Comparison of ENCODE assay signal across 19 cellular contexts in genomic region chr12:103848132-103848531, GRCh38. TPM values are rescaled to one million over a fixed set of nuclear protein-coding genes. Genes with fewer than 3 reads are reported as not detected.
DNase-seq lines count a peak whose midpoint lies in the region; ATAC-seq and TF ChIP-seq lines count a peak whose summit lies in the region.
"Had no signal": no experiment of that assay in that cellular context is flagged by ENCODE, and none has a peak within 500 bp of the region (broad histone marks: within the 10 kb centered on the region; RNA-seq: fewer than 3 reads in every experiment).

No MANE protein-coding gene starts in this region.

- H3K27me3 ChIP-seq in colonic mucosa (no peaks in the 10 kb centered on the region), lower lobe of right lung (ENCODE audit: low read depth) (no peaks in the 10 kb centered on the region), tibial artery (no peaks in the 10 kb centered on the region)

- H3K4me1 Mint-ChIP-seq in activated T-cell treated with anti-CD3 and anti-CD28 coated beads, Interleukin-2, amount 50 U/mL, for 24 hours (ENCODE audit: low read depth) = peaks cover 4% of the 10 kb centered on the region
- H3K4me1 Mint-ChIP-seq: B cell had no signal

- H3K27ac Mint-ChIP-seq in activated T-cell treated with anti-CD3 and anti-CD28 coated beads, Interleukin-2, amount 50 U/mL, for 24 hours = no peak overlapping the region
- H3K27ac Mint-ChIP-seq: B cell; stimulated activated naive CD8-positive, alpha-beta T cell treated with anti-CD3 and anti-CD28 coated beads, Interleukin-15, Interleukin-2, amounts not matched to agents 100 ng/mL and 50 ng/mL, for 24 hours had no signal

- H3K36me3 ChIP-seq in colonic mucosa = no peaks in the 10 kb centered on the region
- no peaks in the 10 kb centered on the region for H3K36me3 ChIP-seq in lower lobe of right lung
- H3K36me3 ChIP-seq in tibial artery = no peaks in the 10 kb centered on the region

- H3K27me3 Mint-ChIP-seq in activated T-cell treated with anti-CD3 and anti-CD28 coated beads, Interleukin-2, amount 50 U/mL, for 24 hours = no peaks in the 10 kb centered on the region
- H3K27me3 Mint-ChIP-seq: B cell; stimulated activated naive CD8-positive, alpha-beta T cell treated with anti-CD3 and anti-CD28 coated beads, Interleukin-15, Interleukin-2, amounts not matched to agents 100 ng/mL and 50 ng/mL, for 24 hours had no signal

- DNase-seq in NCI-H510A treated with DMSO at 0.1 percent for 48 hours (lab: John Stamatoyannopoulos, UW) (peak; percentile 61), NCI-H510A (lab: John Stamatoyannopoulos, UW) (no peak), colonic mucosa (no peak), lower lobe of right lung (no peak), tibial artery (no peak), DMS153 treated with DMSO at 0.1 percent for 48 hours (lab: John Stamatoyannopoulos, UW; ENCODE audit: unreplicated experiment) (no peak)
- no peak for DNase-seq in stimulated activated CD4-positive, alpha-beta T cell treated with anti-CD3 and anti-CD28 coated beads, Interleukin-2, amount 100 ng/mL, for 48 hours
- DNase-seq in activated T-cell treated with anti-CD3 and anti-CD28 coated beads, Interleukin-2, amount 50 U/mL, for 24 hours = no peak
- DNase-seq: 8988T; activated CD4-positive, alpha-beta T cell treated with anti-CD3 and anti-CD28 coated beads, Interleukin-2, amount 50 U/mL, for 4 hours; activated gamma-delta T cell treated with Interleukin-2 at 50 U/mL for 16 hours; COR-L47; cortex of kidney; NCI-H526 treated with DMSO at 0.1 percent for 48 hours; psoas muscle; SHP77 treated with DMSO at 0.1 percent for 48 hours; small intestine had no signal

- no peak overlapping the region for H3K4me3 Mint-ChIP-seq in activated T-cell treated with anti-CD3 and anti-CD28 coated beads, Interleukin-2, amount 50 U/mL, for 24 hours
- H3K4me3 Mint-ChIP-seq: B cell; stimulated activated naive CD8-positive, alpha-beta T cell treated with anti-CD3 and anti-CD28 coated beads, Interleukin-15, Interleukin-2, amounts not matched to agents 100 ng/mL and 50 ng/mL, for 24 hours had no signal

- H3K27ac ChIP-seq in colonic mucosa = peak overlapping the region; percentile 39
- H3K27ac ChIP-seq in lower lobe of right lung = peak overlapping the region; percentile 27
- H3K27ac ChIP-seq in tibial artery = peak overlapping the region; percentile 68 to 69
- H3K27ac ChIP-seq: psoas muscle had no signal

- H3K4me3 ChIP-seq in colonic mucosa (no peak overlapping the region), lower lobe of right lung (no peak overlapping the region), tibial artery (no peak overlapping the region)
- H3K4me3 ChIP-seq: psoas muscle had no signal

- H3K9ac ChIP-seq in colonic mucosa (ENCODE audit: low read depth in 2 of 2, low read length in 2 of 2) = no peak overlapping the region

- no peaks in the 10 kb centered on the region for H3K9me3 Mint-ChIP-seq in activated T-cell treated with anti-CD3 and anti-CD28 coated beads, Interleukin-2, amount 50 U/mL, for 24 hours
- H3K9me3 Mint-ChIP-seq: stimulated activated naive CD8-positive, alpha-beta T cell treated with anti-CD3 and anti-CD28 coated beads, Interleukin-15, Interleukin-2, amounts not matched to agents 100 ng/mL and 50 ng/mL, for 24 hours had no signal

- TF ChIP-seq CTCF in colonic mucosa (IDR thresholded peaks at IDR 0.05) (no peak), lower lobe of right lung (IDR thresholded peaks at IDR 0.05) (no peak), tibial artery (IDR thresholded peaks at IDR 0.05) (no peak)

- H3K36me3 Mint-ChIP-seq in activated T-cell treated with anti-CD3 and anti-CD28 coated beads, Interleukin-2, amount 50 U/mL, for 24 hours (ENCODE audit: low read depth) = no peaks in the 10 kb centered on the region

- no peaks in the 10 kb centered on the region for H3K9me3 ChIP-seq in colonic mucosa
- H3K9me3 ChIP-seq in lower lobe of right lung = no peaks in the 10 kb centered on the region
- no peaks in the 10 kb centered on the region for H3K9me3 ChIP-seq in tibial artery
- H3K9me3 ChIP-seq: psoas muscle had no signal

- peaks cover 4% of the 10 kb centered on the region for H3K4me1 ChIP-seq in colonic mucosa
- H3K4me1 ChIP-seq in lower lobe of right lung = no peaks in the 10 kb centered on the region
- H3K4me1 ChIP-seq in tibial artery = peaks cover 0 to 69% (median 38%) of the 10 kb centered on the region in 4 donors
- H3K4me1 ChIP-seq: psoas muscle had no signal

- intact Hi-C loops in colonic mucosa (cut with DNase I) (no loop called here), lower lobe of right lung (cut with DNase I) (no loop called here), tibial artery (cut with DNase I; ENCODE audit: low total_unique reads) (no loop called here)

- ATAC-seq in lower lobe of right lung = peak; percentile 31 to 62

RNA-seq across cellular contexts. Expression of gene NT5DC3, which starts 7.1 kb away (rescaled TPM):
- total RNA-seq in colonic mucosa = 10 to 100 TPM; 10.0 to 22.6 TPM
- total RNA-seq in lower lobe of right lung = 4.0 TPM
